12 cellular contexts compared by ENCODE assay signal in genomic region chr1:9767964-9768668, GRCh38. TPM values are rescaled to one million over a fixed set of nuclear protein-coding genes. Genes with fewer than 3 reads are reported as not detected.
DNase-seq lines count a peak whose midpoint lies in the region; ATAC-seq, FAIRE-seq and TF ChIP-seq lines count a peak whose summit lies in the region.
"Had no signal": no experiment of that assay in that cellular context is flagged by ENCODE, and none has a peak within 500 bp of the region (broad histone marks: within the 10 kb centered on the region; RNA-seq: fewer than 3 reads in every experiment).

No MANE protein-coding gene starts in this region.

- in situ Hi-C loops in HepG2 (cut with HindIII; ENCODE audit: extremely low pct_ligation_motif_present, low pct_unique_long_range_greater_than_20kb) = no loop called here

- H3K27me3 ChIP-seq in HepG2 (ENCODE audit: control insufficient read depth in 1 of 2, insufficient read depth in 2 of 2, low read length in 2 of 2) (no peaks in the 10 kb centered on the region), right lobe of liver (no peaks in the 10 kb centered on the region)
- H3K27me3 ChIP-seq: stomach had no signal

- TF ChIP-seq POLR2A in HepG2 (IDR thresholded peaks at IDR 0.05; ENCODE audit: insufficient read depth in 1 of 2, low read depth in 2 of 2, low read length in 2 of 2) (no peak), right lobe of liver (IDR thresholded peaks at IDR 0.05) (no peak)

- no peak for ATAC-seq in HepG2
- no peak for ATAC-seq in right lobe of liver
- peak; percentile 54 for ATAC-seq in stimulated activated naive CD8-positive, alpha-beta T cell treated with anti-CD3 and anti-CD28 coated beads, Interleukin-15, amount 100 ng/mL, for 72 hours
- no peak for ATAC-seq in HG02885 (IDR thresholded peaks at IDR 0.05; ENCODE audit: poor library complexity, unreplicated experiment)

- no peak for DNase-seq in HepG2 (ENCODE audit: low spot score)
- no peak for DNase-seq in right lobe of liver
- DNase-seq in SK-N-MC (ENCODE audit: low read depth, low spot score) = no peak
- DNase-seq in effector CD4-positive, alpha-beta T cell = peak; percentile 3
- DNase-seq in stimulated activated naive CD8-positive, alpha-beta T cell treated with anti-CD3 and anti-CD28 coated beads, Interleukin-15, amount 100 ng/mL, for 72 hours = no peak
- DNase-seq in OCI-M1 (lab: John Stamatoyannopoulos, UW) = no peak
- no peak for DNase-seq in GM19238 (ENCODE audit: insufficient read length, low spot score)
- DNase-seq: NCI-H187 treated with DMSO at 0.1 percent for 48 hours, stomach had no signal

- H3K79me2 ChIP-seq in HepG2 (ENCODE audit: insufficient read depth, low read length) = no peaks in the 10 kb centered on the region

- CTCF ChIA-PET in HepG2 (lab: Yijun Ruan, JAX; ENCODE audit: low intra/inter-chr PET ratio, low total read pairs) = no interaction called here

- TF ChIP-seq EP300 in HepG2 (IDR thresholded peaks at IDR 0.05; ENCODE audit: low read depth in 2 of 2, low read length in 2 of 2) = no peak
- TF ChIP-seq EP300 in HepG2 (CRISPR knock-in tag; IDR thresholded peaks at IDR 0.05; ENCODE audit: borderline replicate concordance) = no peak

- no peak overlapping the region for H3K4me3 ChIP-seq in HepG2 (replicated peaks in 1 of 3; ENCODE audit: insufficient read depth in 1 of 3, low read depth in 2 of 3, low read length in 3 of 3)
- H3K4me3 ChIP-seq in right lobe of liver = no peak overlapping the region
- H3K4me3 ChIP-seq in SK-N-MC = no peak overlapping the region
- H3K4me3 ChIP-seq: skin epidermis, stomach had no signal

- H3K4me3 Mint-ChIP-seq in stimulated activated naive CD8-positive, alpha-beta T cell treated with anti-CD3 and anti-CD28 coated beads, Interleukin-15, amount 100 ng/mL, for 72 hours = no peak overlapping the region

- H3K9me3 Mint-ChIP-seq in stimulated activated naive CD8-positive, alpha-beta T cell treated with anti-CD3 and anti-CD28 coated beads, Interleukin-15, amount 100 ng/mL, for 72 hours = no peaks in the 10 kb centered on the region

- H3K9ac ChIP-seq in HepG2 (ENCODE audit: insufficient read depth, low read depth, low read length) (no peak overlapping the region), SK-N-MC (ENCODE audit: insufficient read length) (no peak overlapping the region)

- TF ChIP-seq CTCF in HepG2 (CRISPR knock-in tag; IDR thresholded peaks at IDR 0.05) (no peak), right lobe of liver (IDR thresholded peaks at IDR 0.05) (no peak)

- no peaks in the 10 kb centered on the region for H4K20me1 ChIP-seq in HepG2 (ENCODE audit: insufficient read depth, low read length)

- H3K27me3 Mint-ChIP-seq in stimulated activated naive CD8-positive, alpha-beta T cell treated with anti-CD3 and anti-CD28 coated beads, Interleukin-15, amount 100 ng/mL, for 72 hours = no peaks in the 10 kb centered on the region

- H3K27ac Mint-ChIP-seq in stimulated activated naive CD8-positive, alpha-beta T cell treated with anti-CD3 and anti-CD28 coated beads, Interleukin-15, amount 100 ng/mL, for 72 hours = peak overlapping the region in 1 of 2 donors; percentile 74

- no peak for FAIRE-seq in HepG2 (lab: Jason Lieb, UNC)

- 94% methylated on average over 21 of the region's 24 CpGs for whole genome bisulfite sequencing in HepG2 (ENCODE audit: low lambda C conversion rate)
- 93% methylated on average over 12 of the region's 24 CpGs for WGBS in right lobe of liver (ENCODE audit: insufficient coverage, low coverage, low lambda C conversion rate, missing lambda C conversion rate)

- no peaks in the 10 kb centered on the region for H3K4me1 ChIP-seq in HepG2 (ENCODE audit: insufficient read depth, low read length)
- H3K4me1 ChIP-seq in right lobe of liver = no peaks in the 10 kb centered on the region

- POLR2A ChIA-PET in HepG2 (lab: Yijun Ruan, JAX) = no interaction called here

- no peak overlapping the region for H3K4me2 ChIP-seq in HepG2 (ENCODE audit: low read depth, low read length)

- H3K9me3 ChIP-seq in HepG2 (ENCODE audit: low read length) (no peaks in the 10 kb centered on the region), right lobe of liver (no peaks in the 10 kb centered on the region), SK-N-MC (ENCODE audit: low read depth, low read length) (no peaks in the 10 kb centered on the region)
- H3K9me3 ChIP-seq: stomach had no signal

- no TSS peak for BruUV-seq in HepG2 (replicated peaks; lab: Mats Ljungman, UMichigan)

- intact Hi-C loops in HepG2 (cut with micrococcal nuclease; ENCODE audit: unreplicated experiment) (no loop called here), right lobe of liver (cut with DNase I) (no loop called here)

- H2AFZ ChIP-seq in HepG2 (ENCODE audit: low read length) = no peak overlapping the region

- H3K4me1 Mint-ChIP-seq in stimulated activated naive CD8-positive, alpha-beta T cell treated with anti-CD3 and anti-CD28 coated beads, Interleukin-15, amount 100 ng/mL, for 72 hours = peaks cover 17% of the 10 kb centered on the region

- no peak for TF ChIP-seq RAD21 in HepG2 (CRISPR knock-in tag; IDR thresholded peaks at IDR 0.05)

- H3K27ac ChIP-seq in HepG2 (ENCODE audit: extremely low read length, insufficient read depth, low read length) (no peak overlapping the region), right lobe of liver (no peak overlapping the region), SK-N-MC (0 out of 2 replicates have a peak overlapping the region, but pooled peaks have one; percentile 10)
- H3K27ac ChIP-seq: C4-2B, stomach had no signal

- H3K36me3 ChIP-seq in HepG2 (replicated peaks in 1 of 2; ENCODE audit: control insufficient read depth in 1 of 2, insufficient read depth in 2 of 2, low read length in 2 of 2) (peaks cover 9 to 19% of the 10 kb centered on the region in 2 experiments; a peak in 4 of 5 replicates), right lobe of liver (no peaks in the 10 kb centered on the region), SK-N-MC (ENCODE audit: insufficient read depth, low read length) (peaks cover 6% of the 10 kb centered on the region; the same call in 1 of the 2 replicates)

TF ChIP-seq in HepG2, 621 proteins besides CTCF, POLR2A, EP300 and RAD21:
- TF ChIP-seq ZNF816 (CRISPR knock-in tag; IDR thresholded peaks at IDR 0.05; ENCODE audit: borderline replicate concordance) (no peak), HNRNPL (IDR thresholded peaks at IDR 0.05; ENCODE audit: low read depth, low read length) (0 out of 2 replicates have a peak, but pooled peaks have one; percentile 48), ZNF768 (CRISPR knock-in tag; IDR thresholded peaks at IDR 0.05) (peak; percentile 92)

RNA-seq across cellular contexts. Expression of gene CLSTN1, which starts 55.6 kb away (rescaled TPM):
- total RNA-seq in HepG2 (2016; rRNA removed; fragmentation: Illumina TruSeq; extraction: Trizol) (11.9 and 19.7 TPM in 2 replicates), right lobe of liver (1 to 10 TPM; 4.4 to 9.9 (median 8.3) TPM)
- 2.9 and 4.1 TPM in 2 replicates for total RNA-seq in HepG2 (2016; cell fraction: cytosol; rRNA removed; fragmentation: Illumina TruSeq; extraction: Trizol; ENCODE audit: low read depth)
- 9.1 and 22.6 TPM in 2 replicates for total RNA-seq in HepG2 (2016; cell fraction: insoluble cytoplasmic fraction; rRNA removed; fragmentation: Illumina TruSeq; extraction: Trizol)
- 6.8 and 8.1 TPM in 2 replicates for total RNA-seq in HepG2 (2016; cell fraction: membrane; rRNA removed; fragmentation: Illumina TruSeq; extraction: Trizol)
- total RNA-seq in HepG2 (2016; cell fraction: nucleus; rRNA removed; fragmentation: Illumina TruSeq; extraction: Trizol) = 30.2 and 36.0 TPM in 2 replicates
- 29.8 and 35.3 TPM in 2 replicates for polyA plus RNA-seq in HepG2 (2011; rRNA removed)
- polyA plus RNA-seq in HepG2 (2011; cell fraction: cytosol; rRNA removed) = 32.1 and 32.2 TPM in 2 replicates
- polyA plus RNA-seq in HepG2 (2011; cell fraction: nucleus; rRNA removed) = 58.5 and 61.2 TPM in 2 replicates
- 58.8 and 80.4 TPM in 2 replicates for polyA plus RNA-seq in HepG2 (2012)
- 3.4 and 3.6 TPM in 2 replicates for polyA plus RNA-seq in HepG2 (2016; cell fraction: cytosol; fragmentation: Illumina TruSeq; extraction: Trizol; ENCODE audit: low read depth)
- polyA plus RNA-seq in HepG2 (2016; cell fraction: insoluble cytoplasmic fraction; fragmentation: Illumina TruSeq; extraction: Trizol; ENCODE audit: low read depth) = 15.5 and 22.9 TPM in 2 replicates
- 8.3 and 9.9 TPM in 2 replicates for polyA plus RNA-seq in HepG2 (2016; cell fraction: membrane; fragmentation: Illumina TruSeq; extraction: Trizol; ENCODE audit: low read depth)
- polyA plus RNA-seq in HepG2 (2016; cell fraction: nucleus; fragmentation: Illumina TruSeq; extraction: Trizol; ENCODE audit: insufficient read depth, low read depth) = 82.7 and 87.2 TPM in 2 replicates
- 22.8 and 40.9 TPM in 2 replicates for polyA minus RNA-seq in HepG2 (2011; rRNA and poly(A)+ RNA removed; ENCODE audit: low replicate concordance)
- polyA minus RNA-seq in HepG2 (2011; cell fraction: cytosol; rRNA and poly(A)+ RNA removed) = 40.7 and 51.6 TPM in 2 replicates
- 24.4 and 24.8 TPM in 2 replicates for polyA minus RNA-seq in HepG2 (2011; cell fraction: nucleus; rRNA and poly(A)+ RNA removed)
